In genomic region chr13:60028021-60028420, GRCh38 we compare ENCODE assay signal across 19 cellular contexts.
DNase-seq lines count a peak whose midpoint lies in the region; ATAC-seq and TF ChIP-seq lines count a peak whose summit lies in the region.
"Had no signal": no experiment of that assay in that cellular context is flagged by ENCODE, and none has a peak within 500 bp of the region (broad histone marks: within the 10 kb centered on the region; RNA-seq: fewer than 3 reads in every experiment).

No MANE protein-coding gene starts in this region.

- intact Hi-C loops in MCF 10A (cut with micrococcal nuclease): no loop called here
- intact Hi-C loops in breast epithelium (cut with DNase I; ENCODE audit: low total_unique reads): no loop called here

- CTCF ChIA-PET in MCF 10A (lab: Yijun Ruan, JAX) (no interaction called here), HEK293 (lab: Yijun Ruan, JAX) (no interaction called here)

- TF ChIP-seq CTCF in MCF 10A (IDR thresholded peaks at IDR 0.05; ENCODE audit: unreplicated experiment): no peak
- no peak for TF ChIP-seq CTCF in breast epithelium (IDR thresholded peaks at IDR 0.05)
- TF ChIP-seq CTCF in HEK293 (tag by site-specific recombination; IDR thresholded peaks at IDR 0.05): no peak

- no peak overlapping the region for H3K27ac ChIP-seq in breast epithelium
- no peak overlapping the region for H3K27ac ChIP-seq in HEK293 (ENCODE audit: extremely low read depth, low read depth, low read length)
- H3K27ac ChIP-seq: Peyer's patch had no signal

- no TSS peak for BruUV-seq in MCF 10A (replicated peaks; lab: Mats Ljungman, UMichigan)

- peaks cover 4% of the 10 kb centered on the region for H3K9me3 Mint-ChIP-seq in MCF 10A (ENCODE audit: unreplicated experiment)
- H3K9me3 Mint-ChIP-seq: HFFc6 had no signal

- DNase-seq in MCF 10A (ENCODE audit: unreplicated experiment) (no peak), breast epithelium (ENCODE audit: low spot score in 2 of 2) (no peak), NOMO-1 treated with dmso at 0.1 percent for 144 hours (lab: John Stamatoyannopoulos, UW; ENCODE audit: unreplicated experiment) (peak; percentile 5), medulla oblongata (ENCODE audit: extremely low spot score) (peak; percentile 46), nucleus accumbens (lab: John Stamatoyannopoulos, UW) (no peak)
- DNase-seq in stimulated activated CD8-positive, alpha-beta memory T cell treated with anti-CD3 and anti-CD28 coated beads, Interleukin-4, amount 100 ng/mL, for 48 hours: no peak
- DNase-seq: CD4-positive, alpha-beta memory T cell; DMS153; GDM1; HFFc6; MG63; NCI-H187 treated with DMSO at 0.1 percent for 48 hours; NCI-H2227 treated with DMSO at 0.1 percent for 48 hours; NCI-H510A treated with DMSO at 0.1 percent for 48 hours; NCI-H82; Peyer's patch had no signal

- H3K36me3 ChIP-seq in breast epithelium: no peaks in the 10 kb centered on the region
- H3K36me3 ChIP-seq in HEK293 (ENCODE audit: control insufficient read depth in 2 of 2, insufficient read depth in 1 of 2, low read length in 2 of 2): no peaks in the 10 kb centered on the region
- H3K36me3 ChIP-seq: Peyer's patch had no signal

- H3K4me3 ChIP-seq in breast epithelium (no peak overlapping the region), HEK293 (ENCODE audit: low read depth, low read length) (no peak overlapping the region)
- H3K4me3 ChIP-seq: MG63, Peyer's patch had no signal

- TF ChIP-seq POLR2A in breast epithelium (IDR thresholded peaks at IDR 0.05): no peak

- POLR2A ChIA-PET in MCF 10A (lab: Yijun Ruan, JAX): no interaction called here
- POLR2A ChIA-PET in HEK293 (lab: Yijun Ruan, JAX): no interaction called here

- no peaks in the 10 kb centered on the region for H3K27me3 ChIP-seq in breast epithelium
- H3K27me3 ChIP-seq: MG63, Peyer's patch had no signal

- peaks cover 9% of the 10 kb centered on the region for H3K4me1 Mint-ChIP-seq in MCF 10A (ENCODE audit: insufficient read depth, unreplicated experiment)
- H3K4me1 Mint-ChIP-seq: CD4-positive, alpha-beta memory T cell had no signal

- no peak overlapping the region for H3K4me3 Mint-ChIP-seq in MCF 10A (ENCODE audit: unreplicated experiment)
- H3K4me3 Mint-ChIP-seq: CD4-positive, alpha-beta memory T cell; HFFc6 had no signal

- peaks cover 7% of the 10 kb centered on the region for H3K36me3 Mint-ChIP-seq in MCF 10A (ENCODE audit: insufficient read depth, unreplicated experiment)
- H3K36me3 Mint-ChIP-seq: CD4-positive, alpha-beta memory T cell had no signal

- peak overlapping the region; percentile 13 for H3K27ac Mint-ChIP-seq in MCF 10A (ENCODE audit: low read depth, unreplicated experiment)
- H3K27ac Mint-ChIP-seq: CD4-positive, alpha-beta memory T cell; HFFc6 had no signal

- H3K9me3 ChIP-seq in breast epithelium (no peaks in the 10 kb centered on the region), HEK293 (ENCODE audit: control insufficient read depth, insufficient read depth, low read depth, low read length) (no peaks in the 10 kb centered on the region)
- H3K9me3 ChIP-seq: Peyer's patch had no signal

- H3K27me3 Mint-ChIP-seq in MCF 10A (ENCODE audit: insufficient read depth, unreplicated experiment): no peaks in the 10 kb centered on the region
- H3K27me3 Mint-ChIP-seq: CD4-positive, alpha-beta memory T cell had no signal

- no peak for ATAC-seq in GM18511 (IDR thresholded peaks at IDR 0.05; ENCODE audit: unreplicated experiment)
- ATAC-seq: SK-N-SH treated with all-trans-retinoic acid at 6 μM for 48 hours had no signal

- H3K4me1 ChIP-seq in breast epithelium (no peaks in the 10 kb centered on the region), HEK293 (ENCODE audit: control insufficient read depth, insufficient read depth, low read length) (no peaks in the 10 kb centered on the region)
- H3K4me1 ChIP-seq: Peyer's patch had no signal

TF ChIP-seq in HEK293, 187 proteins besides CTCF, POLR2A, EP300 and RAD21:
- no peak for TF ChIP-seq SP3 (tag by site-specific recombination; IDR thresholded peaks at IDR 0.05)
- TF ChIP-seq HOXD13 (CRISPR knock-in tag; IDR thresholded peaks at IDR 0.05; ENCODE audit: borderline replicate concordance): no peak
- TF ChIP-seq EGR2 (tag by site-specific recombination; IDR thresholded peaks at IDR 0.05; ENCODE audit: low read depth): no peak
- no peak for TF ChIP-seq REST (tag by site-specific recombination; IDR thresholded peaks at IDR 0.05)
- no peak for TF ChIP-seq ZSCAN4 (tag by site-specific recombination; IDR thresholded peaks at IDR 0.05)
- TF ChIP-seq ZNF214 (tag by site-specific recombination; IDR thresholded peaks at IDR 0.05; ENCODE audit: borderline replicate concordance): no peak
- TF ChIP-seq PRDM1 (tag by site-specific recombination; IDR thresholded peaks at IDR 0.05): peak; percentile 51; the same call in 1 of the 2 replicates

Comparison
In these comparisons a context has a peak if more than half of its experiments do, and no peak if none do; other contexts are left out.
1. DNase-seq: peak in NOMO-1 treated with dmso at 0.1 percent for 144 hours (single experiment) and medulla oblongata (single experiment); none in MCF 10A (single experiment), breast epithelium (0 of 2), stimulated activated CD8-positive, alpha-beta memory T cell treated with anti-CD3 and anti-CD28 coated beads, Interleukin-4, amount 100 ng/mL, for 48 hours (single experiment) and nucleus accumbens (0 of 56).